Comparison of ENCODE assay signal across 38 cellular contexts in the genomic region with DNA sequence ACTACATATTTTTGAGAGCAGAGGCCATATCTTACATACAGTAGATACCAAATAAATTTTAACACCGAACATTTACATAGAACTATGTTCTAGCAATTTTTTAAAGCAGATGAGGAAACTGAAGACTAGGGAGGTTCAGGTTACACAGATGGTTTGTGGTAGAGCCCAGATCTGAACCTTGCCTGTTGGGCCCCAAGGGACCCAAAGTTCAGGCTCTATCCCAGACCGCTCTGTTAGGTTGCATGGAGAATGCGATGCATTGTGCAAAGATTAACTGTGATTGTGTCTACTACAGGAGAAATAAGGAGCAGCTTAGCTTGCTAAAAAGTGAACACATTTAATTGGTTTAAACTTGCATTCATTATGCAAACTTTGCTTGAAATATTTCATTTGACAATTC. TPM values are rescaled to one million over a fixed set of nuclear protein-coding genes. Genes with fewer than 3 reads are reported as not detected.
"Had no signal": no experiment of that assay in that cellular context is flagged by ENCODE, and none has a peak within 500 bp of the region (broad histone marks: within the 10 kb centered on the region; RNA-seq: fewer than 3 reads in every experiment).

No MANE protein-coding gene starts in this region.

- H3K4me1 Mint-ChIP-seq: activated CD4-positive, alpha-beta T cell treated with anti-CD3 and anti-CD28 coated beads, Interleukin-2, amount 10 ng/mL, durations not matched to agents 24 days and 14 days; activated CD8-positive, alpha-beta memory T cell treated with anti-CD3 and anti-CD28 coated beads, Interleukin-2, amount 10 ng/mL, durations not matched to agents 7 days and 5 days; activated naive CD4-positive, alpha-beta T cell treated with anti-CD3 and anti-CD28 coated beads, Interleukin-2, amount 50 U/mL, for 24 hours; T-cell had no signal

- H3K27ac ChIP-seq: adrenal gland, body of pancreas, esophagus squamous epithelium, gastroesophageal sphincter, WERI-Rb-1 had no signal

- H3K27ac Mint-ChIP-seq: activated CD4-positive, alpha-beta memory T cell treated with anti-CD3 and anti-CD28 coated beads for 36 hours; activated CD4-positive, alpha-beta T cell treated with anti-CD3 and anti-CD28 coated beads for 36 hours; activated CD4-positive, alpha-beta T cell treated with anti-CD3 and anti-CD28 coated beads, Interleukin-2, amount 10 ng/mL, durations not matched to agents 24 days and 14 days; activated CD8-positive, alpha-beta memory T cell treated with anti-CD3 and anti-CD28 coated beads, Interleukin-2, amount 10 ng/mL, durations not matched to agents 7 days and 5 days; activated CD8-positive, alpha-beta T cell treated with anti-CD3 and anti-CD28 coated beads, Interleukin-2, amount 10 ng/mL, durations not matched to agents 7 days and 5 days; activated naive CD4-positive, alpha-beta T cell treated with anti-CD3 and anti-CD28 coated beads for 36 hours; activated naive CD4-positive, alpha-beta T cell treated with anti-CD3 and anti-CD28 coated beads, Interleukin-2, amount 50 U/mL, for 24 hours; activated naive CD8-positive, alpha-beta T cell treated with anti-CD3 and anti-CD28 coated beads for 36 hours; activated naive CD8-positive, alpha-beta T cell treated with anti-CD3 and anti-CD28 coated beads, Interleukin-2, amount 50 U/mL, for 24 hours; activated T-helper 1 cell treated with anti-CD3 and anti-CD28 coated beads, Interleukin-12 subunit alpha, Interleukin-12 subunit beta, Interleukin-2, Interleukin-4 antibody, amounts not matched to agents 30 ng/mL and 10 ng/mL and 1 ng/mL, durations not matched to agents 14 hours and 24 hours and 36 hours; activated T-helper 2 cell treated with anti-CD3 and anti-CD28 coated beads, Interferon-gamma antibody, Interleukin-2, Interleukin-4, amounts not matched to agents 10 μg/mL and 5 μg/mL and 100 μg/mL, durations not matched to agents 14 hours and 24 hours and 36 hours; effector memory CD8-positive, alpha-beta T cell; T-cell; T-helper 1 cell treated with Interleukin-12 subunit alpha and Interleukin-12 subunit beta and Interleukin-4 antibody, amounts not matched to agents 30 μg/mL and 1 μg/mL, for 36 hours had no signal

- H3K9me3 ChIP-seq: adrenal gland, body of pancreas, gastroesophageal sphincter had no signal

- H3K27me3 ChIP-seq: adrenal gland, body of pancreas, esophagus squamous epithelium, gastroesophageal sphincter had no signal

- H3K9me3 Mint-ChIP-seq: activated CD4-positive, alpha-beta T cell treated with anti-CD3 and anti-CD28 coated beads, Interleukin-2, amount 10 ng/mL, durations not matched to agents 24 days and 14 days; activated naive CD8-positive, alpha-beta T cell treated with anti-CD3 and anti-CD28 coated beads for 36 hours; activated T-helper 1 cell treated with anti-CD3 and anti-CD28 coated beads, Interleukin-12 subunit alpha, Interleukin-12 subunit beta, Interleukin-2, Interleukin-4 antibody, amounts not matched to agents 30 ng/mL and 10 ng/mL and 1 ng/mL, durations not matched to agents 14 hours and 24 hours and 36 hours; T-helper 1 cell treated with Interleukin-12 subunit alpha and Interleukin-12 subunit beta and Interleukin-4 antibody, amounts not matched to agents 30 μg/mL and 1 μg/mL, for 36 hours had no signal

- H3K4me3 Mint-ChIP-seq: activated CD4-positive, alpha-beta memory T cell treated with anti-CD3 and anti-CD28 coated beads for 36 hours; activated CD4-positive, alpha-beta T cell treated with anti-CD3 and anti-CD28 coated beads for 36 hours; activated CD4-positive, alpha-beta T cell treated with anti-CD3 and anti-CD28 coated beads, Interleukin-2, amount 10 ng/mL, durations not matched to agents 24 days and 14 days; activated CD8-positive, alpha-beta memory T cell treated with anti-CD3 and anti-CD28 coated beads, Interleukin-2, amount 10 ng/mL, durations not matched to agents 7 days and 5 days; activated CD8-positive, alpha-beta T cell treated with anti-CD3 and anti-CD28 coated beads, Interleukin-2, amount 10 ng/mL, durations not matched to agents 7 days and 5 days; activated naive CD4-positive, alpha-beta T cell treated with anti-CD3 and anti-CD28 coated beads for 36 hours; activated naive CD4-positive, alpha-beta T cell treated with anti-CD3 and anti-CD28 coated beads, Interleukin-2, amount 50 U/mL, for 24 hours; activated naive CD8-positive, alpha-beta T cell treated with anti-CD3 and anti-CD28 coated beads for 36 hours; activated naive CD8-positive, alpha-beta T cell treated with anti-CD3 and anti-CD28 coated beads, Interleukin-2, amount 50 U/mL, for 24 hours; activated T-helper 1 cell treated with anti-CD3 and anti-CD28 coated beads, Interleukin-12 subunit alpha, Interleukin-12 subunit beta, Interleukin-2, Interleukin-4 antibody, amounts not matched to agents 30 ng/mL and 10 ng/mL and 1 ng/mL, durations not matched to agents 14 hours and 24 hours and 36 hours; effector memory CD8-positive, alpha-beta T cell; T-cell; T-helper 1 cell treated with Interleukin-12 subunit alpha and Interleukin-12 subunit beta and Interleukin-4 antibody, amounts not matched to agents 30 μg/mL and 1 μg/mL, for 36 hours had no signal

- DNase-seq: activated CD4-positive, alpha-beta memory T cell treated with anti-CD3 and anti-CD28 coated beads for 36 hours; activated CD4-positive, alpha-beta T cell treated with anti-CD3 and anti-CD28 coated beads for 36 hours; activated CD4-positive, alpha-beta T cell treated with anti-CD3 and anti-CD28 coated beads, Interleukin-2, amount 10 ng/mL, durations not matched to agents 24 days and 14 days; activated CD4-positive, CD25-positive, alpha-beta regulatory T cell; activated CD4-positive, CD25-positive, alpha-beta regulatory T cell treated with anti-CD3 and anti-CD28 coated beads, Interleukin-2, amount 50 U/mL, for 72 hours; activated CD8-positive, alpha-beta memory T cell treated with anti-CD3 and anti-CD28 coated beads, Interleukin-2, amount 10 ng/mL, durations not matched to agents 7 days and 5 days; activated CD8-positive, alpha-beta memory T cell treated with anti-CD3 and anti-CD28 coated beads, Interleukin-2, amount 50 U/mL, for 4 hours; activated CD8-positive, alpha-beta T cell treated with anti-CD3 and anti-CD28 coated beads, Interleukin-2, amount 10 ng/mL, durations not matched to agents 7 days and 5 days; activated effector memory CD4-positive, alpha-beta T cell treated with anti-CD3 and anti-CD28 coated beads, Interleukin-2, amount 50 U/mL, for 16 hours; activated naive CD4-positive, alpha-beta T cell treated with anti-CD3 and anti-CD28 coated beads for 36 hours; activated naive CD8-positive, alpha-beta T cell treated with anti-CD3 and anti-CD28 coated beads for 36 hours; activated naive CD8-positive, alpha-beta T cell treated with anti-CD3 and anti-CD28 coated beads, Interleukin-2, amount 50 U/mL, for 24 hours; activated T-cell treated with anti-CD3 and anti-CD28 coated beads, Interleukin-2, amount 50 U/mL, for 1 hour; activated T-cell treated with anti-CD3 and anti-CD28 coated beads, Interleukin-2, amount 50 U/mL, for 48 hours; adrenal gland; amygdala; aorta; body of pancreas; caudate nucleus; cortex of kidney; dermis blood vessel endothelial cell; effector CD4-positive, alpha-beta T cell; effector memory CD8-positive, alpha-beta T cell; erythroblast; esophagus squamous epithelium; foreskin melanocyte; T-cell; T-helper 9 cell; WERI-Rb-1 had no signal

- H3K36me3 Mint-ChIP-seq: activated CD4-positive, alpha-beta memory T cell treated with anti-CD3 and anti-CD28 coated beads for 36 hours; activated CD8-positive, alpha-beta memory T cell treated with anti-CD3 and anti-CD28 coated beads, Interleukin-2, amount 10 ng/mL, durations not matched to agents 7 days and 5 days; activated naive CD4-positive, alpha-beta T cell treated with anti-CD3 and anti-CD28 coated beads, Interleukin-2, amount 50 U/mL, for 24 hours; activated naive CD8-positive, alpha-beta T cell treated with anti-CD3 and anti-CD28 coated beads for 36 hours; T-cell had no signal

- H3K36me3 ChIP-seq: adrenal gland, esophagus squamous epithelium, gastroesophageal sphincter, WERI-Rb-1 had no signal

- H3K4me1 ChIP-seq: adrenal gland, body of pancreas, gastroesophageal sphincter had no signal

- H3K27me3 Mint-ChIP-seq: activated CD4-positive, alpha-beta memory T cell treated with anti-CD3 and anti-CD28 coated beads for 36 hours; activated CD4-positive, alpha-beta T cell treated with anti-CD3 and anti-CD28 coated beads, Interleukin-2, amount 10 ng/mL, durations not matched to agents 24 days and 14 days; activated CD8-positive, alpha-beta memory T cell treated with anti-CD3 and anti-CD28 coated beads, Interleukin-2, amount 10 ng/mL, durations not matched to agents 7 days and 5 days; activated naive CD8-positive, alpha-beta T cell treated with anti-CD3 and anti-CD28 coated beads for 36 hours; activated naive CD8-positive, alpha-beta T cell treated with anti-CD3 and anti-CD28 coated beads, Interleukin-2, amount 50 U/mL, for 24 hours; effector memory CD8-positive, alpha-beta T cell had no signal

- H3K4me3 ChIP-seq: adrenal gland, body of pancreas, esophagus squamous epithelium, gastroesophageal sphincter had no signal

- ATAC-seq: activated CD4-positive, alpha-beta T cell treated with anti-CD3 and anti-CD28 coated beads for 36 hours; activated CD8-positive, alpha-beta memory T cell treated with anti-CD3 and anti-CD28 coated beads, Interleukin-2, amount 10 ng/mL, durations not matched to agents 7 days and 5 days; activated CD8-positive, alpha-beta T cell treated with anti-CD3 and anti-CD28 coated beads, Interleukin-2, amount 10 ng/mL, durations not matched to agents 7 days and 5 days; activated naive CD8-positive, alpha-beta T cell treated with anti-CD3 and anti-CD28 coated beads, Interleukin-2, amount 50 U/mL, for 24 hours; body of pancreas; effector memory CD8-positive, alpha-beta T cell; gastroesophageal sphincter; T-cell had no signal

- FAIRE-seq: colon had no signal

RNA-seq across cellular contexts. Expression of gene DSC3, which starts 16.4 kb away (rescaled TPM):
- total RNA-seq: activated CD4-positive, alpha-beta memory T cell treated with anti-CD3 and anti-CD28 coated beads for 36 hours; activated CD4-positive, alpha-beta T cell treated with anti-CD3 and anti-CD28 coated beads, Interleukin-2, amount 10 ng/mL, durations not matched to agents 24 days and 14 days; activated CD8-positive, alpha-beta memory T cell treated with anti-CD3 and anti-CD28 coated beads, Interleukin-2, amount 10 ng/mL, durations not matched to agents 7 days and 5 days; activated CD8-positive, alpha-beta T cell treated with anti-CD3 and anti-CD28 coated beads, Interleukin-2, amount 10 ng/mL, durations not matched to agents 7 days and 5 days; activated naive CD4-positive, alpha-beta T cell treated with anti-CD3 and anti-CD28 coated beads for 36 hours; activated T-helper 1 cell treated with anti-CD3 and anti-CD28 coated beads, Interleukin-12 subunit alpha, Interleukin-12 subunit beta, Interleukin-2, Interleukin-4 antibody, amounts not matched to agents 30 ng/mL and 10 ng/mL and 1 ng/mL, durations not matched to agents 14 hours and 24 hours and 36 hours; activated T-helper 2 cell treated with anti-CD3 and anti-CD28 coated beads, Interferon-gamma antibody, Interleukin-2, Interleukin-4, amounts not matched to agents 10 μg/mL and 5 μg/mL and 100 μg/mL, durations not matched to agents 14 hours and 24 hours and 36 hours; T-helper 2 cell treated with Interferon-gamma antibody and Interleukin-4, amounts not matched to agents 100 ng/mL and 5 ng/mL, for 36 hours had no signal

RNA-seq across cellular contexts. Expression of gene DSC2, which starts 43.3 kb away (rescaled TPM):
- total RNA-seq: activated CD4-positive, alpha-beta memory T cell treated with anti-CD3 and anti-CD28 coated beads for 36 hours; activated CD4-positive, alpha-beta T cell treated with anti-CD3 and anti-CD28 coated beads, Interleukin-2, amount 10 ng/mL, durations not matched to agents 24 days and 14 days; activated CD8-positive, alpha-beta memory T cell treated with anti-CD3 and anti-CD28 coated beads for 36 hours; activated CD8-positive, alpha-beta memory T cell treated with anti-CD3 and anti-CD28 coated beads, Interleukin-2, amount 10 ng/mL, durations not matched to agents 7 days and 5 days; activated CD8-positive, alpha-beta T cell treated with anti-CD3 and anti-CD28 coated beads, Interleukin-2, amount 10 ng/mL, durations not matched to agents 7 days and 5 days; activated T-helper 1 cell treated with anti-CD3 and anti-CD28 coated beads, Interleukin-12 subunit alpha, Interleukin-12 subunit beta, Interleukin-2, Interleukin-4 antibody, amounts not matched to agents 30 ng/mL and 10 ng/mL and 1 ng/mL, durations not matched to agents 14 hours and 24 hours and 36 hours; activated T-helper 2 cell treated with anti-CD3 and anti-CD28 coated beads, Interferon-gamma antibody, Interleukin-2, Interleukin-4, amounts not matched to agents 10 μg/mL and 5 μg/mL and 100 μg/mL, durations not matched to agents 14 hours and 24 hours and 36 hours; T-helper 2 cell treated with Interferon-gamma antibody and Interleukin-4, amounts not matched to agents 100 ng/mL and 5 ng/mL, for 36 hours had no signal
- polyA plus RNA-seq: fibroblast of lung had no signal
